ENCODE assay signal across 18 cellular contexts in genomic region chr2:181073896-181074295, GRCh38.
A peak's percentile ranks its signal among the peaks of the same experiment; 100 is the strongest.
DNase-seq lines count a peak whose midpoint lies in the region; ATAC-seq and TF ChIP-seq lines count a peak whose summit lies in the region.
"Had no signal": no experiment of that assay in that cellular context is flagged by ENCODE, and none has a peak within 500 bp of the region (broad histone marks: within the 10 kb centered on the region; RNA-seq: fewer than 3 reads in every experiment).

No MANE protein-coding gene starts in this region.

- H3K4me3 ChIP-seq in AG10803 (ENCODE audit: low read length) (no peak overlapping the region), brain microvascular endothelial cell (ENCODE audit: low read depth, low read length) (no peak overlapping the region), ovary (no peak overlapping the region)
- H3K4me3 ChIP-seq: BLaER1 treated with 17β-estradiol and CSF1 and Interleukin-3, amounts not matched to agents 10 nM and 100 nM; MG63 had no signal

- H3K4me1 Mint-ChIP-seq in HFFc6 (ENCODE audit: low read depth), result peaks cover 9% of the 10 kb centered on the region
- H3K4me1 Mint-ChIP-seq in glutamatergic neuron (ENCODE audit: low read depth, unreplicated experiment), result peaks cover 28% of the 10 kb centered on the region

- H3K27me3 Mint-ChIP-seq in HFFc6 (ENCODE audit: insufficient read depth) (peaks cover 1% of the 10 kb centered on the region; the same call in 1 of the 2 replicates), glutamatergic neuron (ENCODE audit: unreplicated experiment) (no peaks in the 10 kb centered on the region)

- TF ChIP-seq CTCF in AG10803 (conservative IDR thresholded peaks at IDR 0.05; ENCODE audit: low read length), result no peak
- no peak for TF ChIP-seq CTCF in HFFc6 (IDR thresholded peaks at IDR 0.05)
- TF ChIP-seq CTCF in brain microvascular endothelial cell (IDR thresholded peaks at IDR 0.05; ENCODE audit: low read depth, low read length, missing control alignments), result no peak
- no peak for TF ChIP-seq CTCF in glutamatergic neuron (IDR thresholded peaks at IDR 0.05; ENCODE audit: partially characterized antibody, unreplicated experiment)
- TF ChIP-seq CTCF in ovary (IDR thresholded peaks at IDR 0.05), result no peak

- H3K27me3 ChIP-seq in brain microvascular endothelial cell (replicated peaks) (no peaks in the 10 kb centered on the region), ovary (no peaks in the 10 kb centered on the region)
- H3K27me3 ChIP-seq: BLaER1 treated with 17β-estradiol and CSF1 and Interleukin-3, amounts not matched to agents 10 nM and 100 nM; MG63 had no signal

- DNase-seq in AG10803 (ENCODE audit: low read depth) (peak; percentile 20), HFFc6 (no peak), brain microvascular endothelial cell (peak; percentile 64), glutamatergic neuron (no peak), NOMO-1 treated with DMSO at 0.1 percent for 48 hours (lab: John Stamatoyannopoulos, UW; ENCODE audit: unreplicated experiment) (no peak), ovary (no peak)
- DNase-seq in activated T-cell treated with anti-CD3 and anti-CD28 coated beads, Interleukin-2, amount 50 U/mL, for 1 hour, result no peak
- DNase-seq: DMS153, KBM-7, NCI-H1105, NCI-H187 treated with DMSO at 0.1 percent for 48 hours, NCI-H510A treated with DMSO at 0.1 percent for 48 hours, SHP77 treated with DMSO at 0.1 percent for 48 hours had no signal

- no peak for TF ChIP-seq POLR2A in ovary (IDR thresholded peaks at IDR 0.05)

- no peaks in the 10 kb centered on the region for H3K9me3 Mint-ChIP-seq in HFFc6
- H3K9me3 Mint-ChIP-seq in glutamatergic neuron (ENCODE audit: unreplicated experiment), result peaks cover 2% of the 10 kb centered on the region

- H3K9me3 ChIP-seq in ovary, result no peaks in the 10 kb centered on the region
- H3K9me3 ChIP-seq: BLaER1 treated with 17β-estradiol and CSF1 and Interleukin-3, amounts not matched to agents 10 nM and 100 nM; MG63 had no signal

- no peaks in the 10 kb centered on the region for H3K4me1 ChIP-seq in ovary (ENCODE audit: insufficient read depth)

- H3K27ac Mint-ChIP-seq in HFFc6 (peak overlapping the region; percentile 56), glutamatergic neuron (ENCODE audit: unreplicated experiment) (peak overlapping the region; percentile 6)

- H3K27ac ChIP-seq in brain microvascular endothelial cell (peak overlapping the region; percentile 10), ovary (no peak overlapping the region)
- H3K27ac ChIP-seq: BLaER1 treated with 17β-estradiol and CSF1 and Interleukin-3, amounts not matched to agents 10 nM and 100 nM; HL-60 had no signal

- H3K36me3 ChIP-seq in brain microvascular endothelial cell (replicated peaks) (no peaks in the 10 kb centered on the region), ovary (no peaks in the 10 kb centered on the region)
- H3K36me3 ChIP-seq: MG63 had no signal

- TF ChIP-seq EP300 in ovary (IDR thresholded peaks at IDR 0.05), result no peak

- H3K36me3 Mint-ChIP-seq in HFFc6 (ENCODE audit: low read depth), result no peaks in the 10 kb centered on the region; the same call in 1 of the 2 replicates
- no peaks in the 10 kb centered on the region for H3K36me3 Mint-ChIP-seq in glutamatergic neuron (ENCODE audit: unreplicated experiment)

- no peak for ATAC-seq in HG03378 (IDR thresholded peaks at IDR 0.05; ENCODE audit: unreplicated experiment)
- ATAC-seq: HCT116 had no signal

- in situ Hi-C loops in brain microvascular endothelial cell (cut with HindIII; ENCODE audit: low pct_ligation_motif_present, low sequenced_read_pairs), result no loop called here

- no peak overlapping the region for H3K4me3 Mint-ChIP-seq in HFFc6
- no peak overlapping the region for H3K4me3 Mint-ChIP-seq in glutamatergic neuron (ENCODE audit: unreplicated experiment)

- intact Hi-C loops in ovary (cut with DNase I), result no loop called here

Comparison
In these comparisons a context has a peak if more than half of its experiments do, and no peak if none do; other contexts are left out.
1. DNase-seq: peak in AG10803 (single experiment) and brain microvascular endothelial cell (single experiment); none in HFFc6 (single experiment), glutamatergic neuron (single experiment), activated T-cell treated with anti-CD3 and anti-CD28 coated beads, Interleukin-2, amount 50 U/mL, for 1 hour (single experiment), NOMO-1 treated with DMSO at 0.1 percent for 48 hours (single experiment) and ovary (0 of 5).